ENCODE assay signal across 12 cellular contexts in genomic region chr5:65611524-65611923, GRCh38. TPM values are rescaled to one million over a fixed set of nuclear protein-coding genes. Genes with fewer than 3 reads are reported as not detected.
A peak's percentile ranks its signal among the peaks of the same experiment; 100 is the strongest.
DNase-seq lines count a peak whose midpoint lies in the region; ATAC-seq lines count a peak whose summit lies in the region.
"Had no signal": no experiment of that assay in that cellular context is flagged by ENCODE, and none has a peak within 500 bp of the region (broad histone marks: within the 10 kb centered on the region; RNA-seq: fewer than 3 reads in every experiment).

No MANE protein-coding gene starts in this region.

- no peak for ATAC-seq in HG02973 (IDR thresholded peaks at IDR 0.05; ENCODE audit: unreplicated experiment)
- no peak for ATAC-seq in activated CD4-positive, CD25-positive, alpha-beta regulatory T cell treated with anti-CD3 and anti-CD28 coated beads, Interleukin-2, amount 50 U/mL, for 24 hours
- ATAC-seq in GM18907 (IDR thresholded peaks at IDR 0.05; ENCODE audit: unreplicated experiment), result no peak

- DNase-seq in HT-29 (ENCODE audit: low spot score) (peak; percentile 74), NCI-H2196 (lab: John Stamatoyannopoulos, UW; ENCODE audit: unreplicated experiment) (peak; percentile 26), epithelial cell of prostate (ENCODE audit: low read depth, low spot score) (peak; percentile 76), non-pigmented ciliary epithelial cell (ENCODE audit: low read depth) (peak; percentile 58), LoVo (ENCODE audit: low spot score) (no peak)
- DNase-seq: CD4-positive, CD25-positive, alpha-beta regulatory T cell; esophagus squamous epithelium; SIG-M5 had no signal

- H3K27ac ChIP-seq in epithelial cell of prostate, result peak overlapping the region; percentile 21
- H3K27ac ChIP-seq: esophagus squamous epithelium, neutrophil had no signal

RNA-seq across cellular contexts. Expression of gene TRIM23, which starts 12.6 kb away (rescaled TPM):
- total RNA-seq in HT-29 (2014; rRNA removed; shearing (Covaris generic)), result 3.8 and 4.4 TPM in 2 replicates

RNA-seq across cellular contexts. Expression of gene SHLD3, which starts 13.3 kb away (rescaled TPM):
- 1.8 and 2.5 TPM in 2 replicates for total RNA-seq in HT-29 (2014; rRNA removed; shearing (Covaris generic))

RNA-seq across cellular contexts. Expression of gene TRAPPC13, which starts 13.3 kb away (rescaled TPM):
- 10.5 and 14.0 TPM in 2 replicates for total RNA-seq in HT-29 (2014; rRNA removed; shearing (Covaris generic))

RNA-seq across cellular contexts. Expression of gene PPWD1, which starts 48.4 kb away (rescaled TPM):
- total RNA-seq in HT-29 (2014; rRNA removed; shearing (Covaris generic)), result 17.6 and 18.6 TPM in 2 replicates

RNA-seq across cellular contexts. Expression of gene CENPK, which starts 48.6 kb away (rescaled TPM):
- 19.7 and 20.8 TPM in 2 replicates for total RNA-seq in HT-29 (2014; rRNA removed; shearing (Covaris generic))
